Comparison of ENCODE assay signal across 15 cellular contexts in genomic region chr16:2774161-2774891, GRCh38. TPM values are rescaled to one million over a fixed set of nuclear protein-coding genes. Genes with fewer than 3 reads are reported as not detected.
A peak's percentile ranks its signal among the peaks of the same experiment; 100 is the strongest.
DNase-seq lines count a peak whose midpoint lies in the region; ATAC-seq, FAIRE-seq and TF ChIP-seq lines count a peak whose summit lies in the region.
"Had no signal": no experiment of that assay in that cellular context is flagged by ENCODE, and none has a peak within 500 bp of the region (broad histone marks: within the 10 kb centered on the region; RNA-seq: fewer than 3 reads in every experiment).

No MANE protein-coding gene starts in this region.

- no peak overlapping the region for H3K4me3 ChIP-seq in suprapubic skin
- no peak overlapping the region for H3K4me3 ChIP-seq in small intestine (ENCODE audit: low read depth in 1 of 2, low read length in 2 of 2)
- H3K4me3 ChIP-seq in stomach, result no peak overlapping the region
- H3K4me3 ChIP-seq: GM12878, prostate gland had no signal

- no peaks in the 10 kb centered on the region for H3K36me3 Mint-ChIP-seq in activated naive CD8-positive, alpha-beta T cell
- peaks cover 25% of the 10 kb centered on the region for H3K36me3 Mint-ChIP-seq in activated naive CD8-positive, alpha-beta T cell treated with anti-CD3 and anti-CD28 coated beads for 36 hours

- 83% methylated on average over 2 of the region's 7 CpGs for WGBS in suprapubic skin
- 74 to 85% (median 77%) methylated on average over 7 of the region's 7 CpGs for WGBS in small intestine, 3 donors
- WGBS in stomach, 5 donors, result 65 to 80% (median 69%) methylated on average over 7 of the region's 7 CpGs

- H3K4me3 Mint-ChIP-seq in activated naive CD8-positive, alpha-beta T cell, result no peak overlapping the region
- no peak overlapping the region for H3K4me3 Mint-ChIP-seq in activated naive CD8-positive, alpha-beta T cell treated with anti-CD3 and anti-CD28 coated beads for 36 hours

- intact Hi-C loops in stomach (cut with DNase I; ENCODE audit: low total_unique reads), result no loop called here

- H3K9me3 Mint-ChIP-seq in activated naive CD8-positive, alpha-beta T cell (ENCODE audit: low read depth), result no peaks in the 10 kb centered on the region
- no peaks in the 10 kb centered on the region for H3K9me3 Mint-ChIP-seq in activated naive CD8-positive, alpha-beta T cell treated with anti-CD3 and anti-CD28 coated beads for 36 hours

- H3K27me3 Mint-ChIP-seq in activated naive CD8-positive, alpha-beta T cell, result no peaks in the 10 kb centered on the region
- H3K27me3 Mint-ChIP-seq in activated naive CD8-positive, alpha-beta T cell treated with anti-CD3 and anti-CD28 coated beads for 36 hours, result no peaks in the 10 kb centered on the region

- H3K4me1 ChIP-seq in suprapubic skin (peaks cover 54% of the 10 kb centered on the region), small intestine (ENCODE audit: control insufficient read depth in 2 of 2, insufficient read depth in 1 of 2, low read depth in 1 of 2, low read length in 1 of 2) (peaks cover 0 to 3% of the 10 kb centered on the region in 2 donors), stomach (peaks cover 31 to 76% (median 62%) of the 10 kb centered on the region in 4 donors)

- H3K27me3 ChIP-seq in suprapubic skin, result no peaks in the 10 kb centered on the region
- no peaks in the 10 kb centered on the region for H3K27me3 ChIP-seq in small intestine (ENCODE audit: control insufficient read depth in 2 of 2, insufficient read depth in 2 of 2, low read length in 2 of 2)
- H3K27me3 ChIP-seq in stomach, result no peaks in the 10 kb centered on the region
- H3K27me3 ChIP-seq: ascending aorta had no signal

- peak overlapping the region; percentile 68 for H3K27ac ChIP-seq in epithelial cell of prostate
- H3K27ac ChIP-seq in suprapubic skin, result peak overlapping the region; percentile 22
- H3K27ac ChIP-seq in small intestine (ENCODE audit: low read depth in 1 of 2, low read length in 1 of 2), result no peak overlapping the region
- H3K27ac ChIP-seq in stomach, result peak overlapping the region in 1 of 5 donors; percentile 100
- H3K27ac ChIP-seq: ascending aorta, prostate gland had no signal

- no peak for FAIRE-seq in small intestine (lab: Jason Lieb, UNC)
- FAIRE-seq: GM12878 had no signal

- ATAC-seq in GM18520 (IDR thresholded peaks at IDR 0.05; ENCODE audit: unreplicated experiment), result no peak
- ATAC-seq: GM12878 had no signal

- peaks cover 49% of the 10 kb centered on the region for H3K36me3 ChIP-seq in suprapubic skin
- peaks cover 3 to 17% of the 10 kb centered on the region in 2 donors for H3K36me3 ChIP-seq in small intestine (ENCODE audit: control insufficient read depth in 2 of 2, insufficient read depth in 2 of 2, low read length in 2 of 2)
- H3K36me3 ChIP-seq in stomach, result peaks cover 49 to 62% (median 61%) of the 10 kb centered on the region in 4 donors

- TF ChIP-seq EP300 in suprapubic skin (IDR thresholded peaks at IDR 0.05) (no peak), stomach (IDR thresholded peaks at IDR 0.05) (no peak)

- H3K4me1 Mint-ChIP-seq in activated naive CD8-positive, alpha-beta T cell (ENCODE audit: low read depth), result peaks cover 43% of the 10 kb centered on the region
- H3K4me1 Mint-ChIP-seq in activated naive CD8-positive, alpha-beta T cell treated with anti-CD3 and anti-CD28 coated beads for 36 hours, result peaks cover 28% of the 10 kb centered on the region

- no peak for TF ChIP-seq CTCF in suprapubic skin (IDR thresholded peaks at IDR 0.05)
- TF ChIP-seq CTCF in stomach (IDR thresholded peaks at IDR 0.05), result no peak

- TF ChIP-seq POLR2A in suprapubic skin (IDR thresholded peaks at IDR 0.05), result no peak
- no peak for TF ChIP-seq POLR2A in stomach (IDR thresholded peaks at IDR 0.05)

- H3K9me3 ChIP-seq in suprapubic skin (no peaks in the 10 kb centered on the region), small intestine (ENCODE audit: control insufficient read depth, low read depth) (no peaks in the 10 kb centered on the region), stomach (no peaks in the 10 kb centered on the region)
- H3K9me3 ChIP-seq: ascending aorta, prostate gland had no signal

- H3K27ac Mint-ChIP-seq in activated naive CD8-positive, alpha-beta T cell, result peak overlapping the region; percentile 28
- no peak overlapping the region for H3K27ac Mint-ChIP-seq in activated naive CD8-positive, alpha-beta T cell treated with anti-CD3 and anti-CD28 coated beads for 36 hours

- DNase-seq in activated naive CD8-positive, alpha-beta T cell treated with anti-CD3 and anti-CD28 coated beads for 36 hours, result no peak
- peak; percentile 77 for DNase-seq in NCI-H2171 (lab: John Stamatoyannopoulos, UW)
- DNase-seq in epithelial cell of prostate (ENCODE audit: low read depth, low spot score), result no peak
- no peak for DNase-seq in suprapubic skin (ENCODE audit: low spot score in 2 of 2)
- no peak for DNase-seq in small intestine
- no peak for DNase-seq in stomach
- DNase-seq: activated CD8-positive, alpha-beta memory T cell treated with anti-CD3 and anti-CD28 coated beads, Interleukin-2, amount 50 U/mL, for 48 hours; DMS79; NCI-H2029 had no signal

RNA-seq across cellular contexts. Expression of gene ELOB, which starts 2.8 kb away (rescaled TPM):
- total RNA-seq in activated naive CD8-positive, alpha-beta T cell treated with anti-CD3 and anti-CD28 coated beads for 36 hours, result 100 to 1,000 TPM; 267 to 291 TPM
- total RNA-seq in suprapubic skin, result 100 to 1,000 TPM; 174 to 249 (median 213) TPM
- polyA plus RNA-seq in small intestine, result 100 to 1,000 TPM; 376 to 718 (median 417) TPM
- total RNA-seq in stomach, result 100 to 1,000 TPM in 4 of 5 donors, 10 to 100 TPM in 1; 68.1 to 279 (median 174) TPM
- 100 to 1,000 TPM; 386 to 713 (median 456) TPM for polyA plus RNA-seq in stomach

RNA-seq across cellular contexts. Expression of gene PRSS33, which starts 13.0 kb away (rescaled TPM):
- total RNA-seq in activated naive CD8-positive, alpha-beta T cell treated with anti-CD3 and anti-CD28 coated beads for 36 hours, result under 1 TPM; 0.40 to 0.54 TPM
- not detected for total RNA-seq in suprapubic skin
- polyA plus RNA-seq in small intestine, result not detected
- total RNA-seq in stomach, result not detected
- not detected for polyA plus RNA-seq in stomach
- total RNA-seq: GM12878, prostate gland, urinary bladder had no signal
- polyA plus RNA-seq: GM12878, urinary bladder had no signal

RNA-seq across cellular contexts. Expression of gene SRRM2, which starts 21.9 kb away (rescaled TPM):
- 100 to 1,000 TPM; 460 to 507 TPM for total RNA-seq in activated naive CD8-positive, alpha-beta T cell treated with anti-CD3 and anti-CD28 coated beads for 36 hours
- 1,000 to 10,000 TPM in 1 of 4 donors, 100 to 1,000 TPM in 3; 484 to 1,595 (median 654) TPM for total RNA-seq in suprapubic skin
- polyA plus RNA-seq in small intestine, result 100 to 1,000 TPM; 329 to 655 (median 391) TPM
- 1,000 to 10,000 TPM in 2 of 5 donors, 100 to 1,000 TPM in 3; 142 to 2,165 (median 929) TPM for total RNA-seq in stomach
- 100 to 1,000 TPM; 151 to 384 (median 321) TPM for polyA plus RNA-seq in stomach

RNA-seq across cellular contexts. Expression of gene PRSS41, which starts 23.9 kb away (rescaled TPM):
- not detected for total RNA-seq in activated naive CD8-positive, alpha-beta T cell treated with anti-CD3 and anti-CD28 coated beads for 36 hours
- total RNA-seq in suprapubic skin (not detected), stomach (not detected)
- polyA plus RNA-seq in small intestine (not detected), stomach (not detected)
- total RNA-seq: ascending aorta, GM12878, prostate gland, urinary bladder had no signal
- polyA plus RNA-seq: GM12878, urinary bladder had no signal

RNA-seq across cellular contexts. Expression of gene PRSS21, which starts 42.7 kb away (rescaled TPM):
- 10 to 100 TPM; 11.2 to 13.1 TPM for total RNA-seq in activated naive CD8-positive, alpha-beta T cell treated with anti-CD3 and anti-CD28 coated beads for 36 hours
- total RNA-seq in suprapubic skin, result 1 to 10 TPM in 2 of 4 donors, under 1 TPM in 1, not detected in 1; 0.87 to 7.6 (median 1.3) TPM
- under 1 TPM in 1 of 3 donors, not detected in 2; 0.19 TPM for polyA plus RNA-seq in small intestine
- total RNA-seq in stomach, result 1 to 10 TPM in 1 of 5 donors, not detected in 4; 1.1 TPM
- 1 to 10 TPM in 1 of 3 donors, under 1 TPM in 2; 0.50 to 2.9 (median 0.65) TPM for polyA plus RNA-seq in stomach
- total RNA-seq: ascending aorta, urinary bladder had no signal

Comparison
In these comparisons a context has a peak if more than half of its experiments do, and no peak if none do; other contexts are left out.
1. H3K27ac ChIP-seq: peak in epithelial cell of prostate (single experiment) and suprapubic skin (single experiment); none in small intestine (0 of 2).